ENCODE assay signal across 27 cellular contexts in genomic region chr14:94946244-94946643, GRCh38.
DNase-seq lines count a peak whose midpoint lies in the region; ATAC-seq and TF ChIP-seq lines count a peak whose summit lies in the region.
"Had no signal": no experiment of that assay in that cellular context is flagged by ENCODE, and none has a peak within 500 bp of the region (broad histone marks: within the 10 kb centered on the region; RNA-seq: fewer than 3 reads in every experiment).

No MANE protein-coding gene starts in this region.

- TF ChIP-seq CTCF in nephron progenitor cell (IDR thresholded peaks at IDR 0.05), result no peak

- H3K27me3 Mint-ChIP-seq in activated T-cell treated with anti-CD3 and anti-CD28 coated beads, Interleukin-2, amount 50 U/mL, for 72 hours (ENCODE audit: low read depth), result peaks cover 13% of the 10 kb centered on the region
- peaks cover 11% of the 10 kb centered on the region for H3K27me3 Mint-ChIP-seq in nephron progenitor cell (ENCODE audit: low read depth, poor library complexity)

- peak overlapping the region; percentile 16 for H3K27ac ChIP-seq in KOPT-K1 (ENCODE audit: low read depth, low read length, poor library complexity, severe bottlenecking)
- H3K27ac ChIP-seq: brain microvascular endothelial cell, SJSA1, upper lobe of left lung had no signal

- peak in 1 of 2 donors; percentile 42 for DNase-seq in activated T-cell treated with anti-CD3 and anti-CD28 coated beads, Interleukin-2, amount 50 U/mL, for 72 hours
- DNase-seq in activated T-cell treated with anti-CD3 and anti-CD28 coated beads, Interleukin-2, amount 50 U/mL, for 1 hour, result no peak
- DNase-seq in central memory CD4-positive, alpha-beta T cell, result peak; percentile 54
- peak; percentile 29 for DNase-seq in stimulated activated CD8-positive, alpha-beta memory T cell treated with anti-CD3 and anti-CD28 coated beads, Interleukin-4, amount 100 ng/mL, for 48 hours
- DNase-seq in germinal center (ENCODE audit: low spot score) (no peak), DMS53 (lab: John Stamatoyannopoulos, UW) (no peak), nephron progenitor cell (no peak)
- DNase-seq: activated CD4-positive, CD25-positive, alpha-beta regulatory T cell treated with anti-CD3 and anti-CD28 coated beads, Interleukin-2, amount 50 U/mL, for 72 hours; activated CD8-positive, alpha-beta memory T cell treated with anti-CD3 and anti-CD28 coated beads, Interleukin-2, amount 50 U/mL, for 4 hours; amniotic stem cell; BE2C; brain microvascular endothelial cell; effector CD4-positive, alpha-beta T cell; KG1; left ventricle myocardium superior; NCI-H1417; NCI-H2081 treated with DMSO at 0.1 percent for 48 hours; NCI-H345; NCI-H748 treated with DMSO at 0.1 percent for 48 hours; right cardiac atrium; RPMI8226; spleen; upper lobe of left lung had no signal

- peaks cover 8% of the 10 kb centered on the region for H3K4me1 Mint-ChIP-seq in activated T-cell treated with anti-CD3 and anti-CD28 coated beads, Interleukin-2, amount 50 U/mL, for 72 hours (ENCODE audit: low read depth)
- H3K4me1 Mint-ChIP-seq in nephron progenitor cell, result no peaks in the 10 kb centered on the region
- H3K4me1 Mint-ChIP-seq: mesothelial cell of epicardium, neural crest cell had no signal

- H3K9me3 Mint-ChIP-seq in activated T-cell treated with anti-CD3 and anti-CD28 coated beads, Interleukin-2, amount 50 U/mL, for 72 hours, result no peaks in the 10 kb centered on the region
- peaks cover 14% of the 10 kb centered on the region for H3K9me3 Mint-ChIP-seq in nephron progenitor cell

- no peaks in the 10 kb centered on the region for H3K9me3 ChIP-seq in KOPT-K1 (ENCODE audit: insufficient read depth, low read length, poor library complexity, severe bottlenecking)
- H3K9me3 ChIP-seq: BE2C, SJSA1 had no signal

- peak; percentile 51 to 74 for ATAC-seq in activated T-cell treated with anti-CD3 and anti-CD28 coated beads, Interleukin-2, amount 50 U/mL, for 72 hours (replicated peaks in 1 of 2)
- ATAC-seq: left ventricle myocardium superior had no signal

- H3K36me3 ChIP-seq in KOPT-K1 (ENCODE audit: insufficient read depth, low read length), result no peaks in the 10 kb centered on the region
- H3K36me3 ChIP-seq: BE2C, brain microvascular endothelial cell, SJSA1, spleen, upper lobe of left lung had no signal

- H3K4me3 Mint-ChIP-seq in activated T-cell treated with anti-CD3 and anti-CD28 coated beads, Interleukin-2, amount 50 U/mL, for 72 hours, result peak overlapping the region in 1 of 2 donors; percentile 80
- H3K4me3 Mint-ChIP-seq in nephron progenitor cell, result no peak overlapping the region
- H3K4me3 Mint-ChIP-seq: mesothelial cell of epicardium, neural crest cell had no signal

- no peaks in the 10 kb centered on the region for H3K36me3 Mint-ChIP-seq in activated T-cell treated with anti-CD3 and anti-CD28 coated beads, Interleukin-2, amount 50 U/mL, for 72 hours (ENCODE audit: insufficient read depth in 2 of 2)
- H3K36me3 Mint-ChIP-seq in nephron progenitor cell (ENCODE audit: low read depth), result no peaks in the 10 kb centered on the region
- H3K36me3 Mint-ChIP-seq: mesothelial cell of epicardium had no signal

- H3K27ac Mint-ChIP-seq in activated T-cell treated with anti-CD3 and anti-CD28 coated beads, Interleukin-2, amount 50 U/mL, for 72 hours, result no peak overlapping the region
- H3K27ac Mint-ChIP-seq in nephron progenitor cell, result no peak overlapping the region
- H3K27ac Mint-ChIP-seq: mesothelial cell of epicardium had no signal

Comparison
In these comparisons a context has a peak if more than half of its experiments do, and no peak if none do; other contexts are left out.
1. DNase-seq: peak in central memory CD4-positive, alpha-beta T cell (single experiment) and stimulated activated CD8-positive, alpha-beta memory T cell treated with anti-CD3 and anti-CD28 coated beads, Interleukin-4, amount 100 ng/mL, for 48 hours (single experiment); none in activated T-cell treated with anti-CD3 and anti-CD28 coated beads, Interleukin-2, amount 50 U/mL, for 1 hour (single experiment), germinal center (single experiment), DMS53 (single experiment) and nephron progenitor cell (single experiment).